Comparison of ENCODE assay signal across 3 cellular contexts in the genomic region with DNA sequence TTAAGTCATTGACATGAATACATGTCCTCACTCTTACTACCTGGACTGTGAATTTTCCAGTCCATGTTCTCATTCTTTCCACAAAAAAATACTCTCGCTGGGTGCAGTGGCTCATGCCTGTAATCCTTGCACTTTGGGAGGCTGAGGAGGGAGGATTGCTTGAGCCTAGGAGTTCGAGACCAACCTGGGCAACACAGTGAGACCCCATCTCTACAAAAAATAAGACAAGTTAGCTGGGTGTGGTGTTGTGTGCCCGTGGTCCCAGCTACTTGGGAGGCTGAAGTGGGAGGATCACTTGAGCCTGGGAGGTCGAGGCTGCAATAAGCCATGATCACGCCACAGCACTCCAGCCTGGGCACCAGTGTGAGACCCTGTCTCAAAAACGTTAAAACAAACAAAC.
TF ChIP-seq lines count a peak whose summit lies in the region.

No MANE protein-coding gene starts in this region.

TF ChIP-seq in HEK293, 187 proteins besides CTCF, POLR2A, EP300 and RAD21:
- TF ChIP-seq ZNF121 (tag by site-specific recombination; IDR thresholded peaks at IDR 0.05), result peak; percentile 74; the same call in 1 of the 2 replicates

TF ChIP-seq in K562, 482 proteins besides CTCF, POLR2A, EP300 and RAD21:
- TF ChIP-seq ZNF121 (CRISPR knock-in tag; conservative IDR thresholded peaks at IDR 0.05), result peak; percentile 74
TF ChIP-seq in K562: peak in this region for 1; not testable (repeated sequence) for 481.

TF ChIP-seq in HepG2, 621 proteins besides CTCF, POLR2A, EP300 and RAD21:
- 0 out of 2 replicates have a peak, but pooled peaks have one; percentile 38 for TF ChIP-seq ZNF121 (CRISPR knock-in tag; IDR thresholded peaks at IDR 0.05)
